In the genomic region with DNA sequence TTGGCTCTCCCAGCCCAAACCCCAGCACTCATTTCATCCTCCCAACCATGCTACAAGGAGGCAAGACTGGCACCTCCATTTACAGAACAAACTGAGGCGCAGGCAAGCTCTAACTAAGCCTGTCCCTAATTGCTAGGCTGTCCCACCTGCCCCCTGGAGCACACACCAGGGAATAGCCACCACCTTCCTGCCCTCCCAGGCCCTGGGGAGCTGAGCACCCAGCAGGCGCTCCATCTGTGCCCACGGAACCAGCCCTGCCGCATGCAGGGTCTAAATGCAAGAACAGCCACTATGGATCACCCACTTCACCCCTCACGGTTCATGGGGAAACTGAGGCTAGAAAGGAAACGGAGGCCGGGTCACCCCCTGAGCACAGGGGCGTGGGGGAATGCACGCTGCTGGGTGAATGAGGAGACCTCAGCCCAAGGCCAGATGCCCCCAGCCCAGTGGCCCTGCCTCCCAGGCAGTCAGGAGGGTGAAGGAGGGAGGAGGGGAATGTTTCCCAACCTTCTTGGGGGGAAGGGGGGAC, we compare ENCODE assay signal across 17 cellular contexts. TPM values are rescaled to one million over a fixed set of nuclear protein-coding genes. Genes with fewer than 3 reads are reported as not detected.
A peak's percentile ranks its signal among the peaks of the same experiment; 100 is the strongest.
DNase-seq lines count a peak whose midpoint lies in the region; ATAC-seq and TF ChIP-seq lines count a peak whose summit lies in the region.
"Had no signal": no experiment of that assay in that cellular context is flagged by ENCODE, and none has a peak within 500 bp of the region (broad histone marks: within the 10 kb centered on the region; RNA-seq: fewer than 3 reads in every experiment).

No MANE protein-coding gene starts in this region.

- H3K27me3 Mint-ChIP-seq in nephron (ENCODE audit: low read depth) = peaks cover 4% of the 10 kb centered on the region
- no peaks in the 10 kb centered on the region for H3K27me3 Mint-ChIP-seq in type B pancreatic cell
- no peaks in the 10 kb centered on the region for H3K27me3 Mint-ChIP-seq in CD4-positive, alpha-beta T cell
- H3K27me3 Mint-ChIP-seq: activated CD4-positive, alpha-beta T cell treated with anti-CD3 and anti-CD28 coated beads, Interleukin-2, amount 10 ng/mL, durations not matched to agents 7 days and 5 days; CD4-positive, alpha-beta memory T cell had no signal

- TF ChIP-seq CTCF in foreskin keratinocyte (conservative IDR thresholded peaks at IDR 0.05) (peak; percentile 30), nephron (IDR thresholded peaks at IDR 0.05; ENCODE audit: unreplicated experiment in 3 of 3) (no peak), type B pancreatic cell (conservative IDR thresholded peaks at IDR 0.05) (no peak)
- no peak for TF ChIP-seq CTCF in CD4-positive, alpha-beta T cell (IDR thresholded peaks at IDR 0.05)

- H3K27ac ChIP-seq in foreskin keratinocyte = no peak overlapping the region
- H3K27ac ChIP-seq in CD4-positive, alpha-beta T cell (ENCODE audit: low read depth, low read length) = no peak overlapping the region
- H3K27ac ChIP-seq: 22Rv1, ovary had no signal

- no peak overlapping the region for H3K4me3 Mint-ChIP-seq in nephron
- no peak overlapping the region for H3K4me3 Mint-ChIP-seq in type B pancreatic cell
- H3K4me3 Mint-ChIP-seq in CD4-positive, alpha-beta T cell = no peak overlapping the region
- H3K4me3 Mint-ChIP-seq: activated CD4-positive, alpha-beta T cell treated with anti-CD3 and anti-CD28 coated beads, Interleukin-2, amount 10 ng/mL, durations not matched to agents 7 days and 5 days; CD4-positive, alpha-beta memory T cell; mesothelial cell of epicardium had no signal

- CTCF ChIA-PET in CD4-positive, alpha-beta T cell (lab: Charles Lee) = interaction anchor here (0.6 kb wide), 1 partner anchor 15 kb away, joined by 3 read pairs; no protein-coding TSS in a partner anchor

- H3K9me3 Mint-ChIP-seq in nephron = no peaks in the 10 kb centered on the region
- H3K9me3 Mint-ChIP-seq in type B pancreatic cell = no peaks in the 10 kb centered on the region
- no peaks in the 10 kb centered on the region for H3K9me3 Mint-ChIP-seq in CD4-positive, alpha-beta T cell
- H3K9me3 Mint-ChIP-seq: activated CD4-positive, alpha-beta T cell treated with anti-CD3 and anti-CD28 coated beads, Interleukin-2, amount 10 ng/mL, durations not matched to agents 7 days and 5 days; CD4-positive, alpha-beta memory T cell; mesothelial cell of epicardium had no signal

- intact Hi-C loops in CD4-positive, alpha-beta T cell (cut with DNase I, micrococcal nuclease) = no loop called here

- POLR2A ChIA-PET in CD4-positive, alpha-beta T cell (lab: Charles Lee) = no interaction called here

- H3K36me3 Mint-ChIP-seq in nephron (ENCODE audit: low read depth) (peaks cover 25% of the 10 kb centered on the region), type B pancreatic cell (peaks cover 11% of the 10 kb centered on the region)
- H3K36me3 Mint-ChIP-seq in CD4-positive, alpha-beta T cell (ENCODE audit: low read depth) = no peaks in the 10 kb centered on the region
- H3K36me3 Mint-ChIP-seq: CD4-positive, alpha-beta memory T cell had no signal

- H3K4me1 ChIP-seq in foreskin keratinocyte = no peaks in the 10 kb centered on the region

- H3K27me3 ChIP-seq in foreskin keratinocyte = no peaks in the 10 kb centered on the region
- H3K27me3 ChIP-seq in CD4-positive, alpha-beta T cell (ENCODE audit: control insufficient read depth, insufficient read depth, low read length) = no peaks in the 10 kb centered on the region
- H3K27me3 ChIP-seq: ovary, upper lobe of right lung had no signal

- H3K9me3 ChIP-seq in CD4-positive, alpha-beta T cell (ENCODE audit: control insufficient read depth, low read length) = no peaks in the 10 kb centered on the region
- H3K9me3 ChIP-seq: ovary, upper lobe of right lung had no signal

- peaks cover 23% of the 10 kb centered on the region for H3K4me1 Mint-ChIP-seq in nephron
- H3K4me1 Mint-ChIP-seq in type B pancreatic cell (ENCODE audit: unreplicated experiment) = peaks cover 20% of the 10 kb centered on the region
- no peaks in the 10 kb centered on the region for H3K4me1 Mint-ChIP-seq in CD4-positive, alpha-beta T cell (ENCODE audit: low read depth)

- peak; percentile 12 for ATAC-seq in foreskin keratinocyte
- ATAC-seq in CD4-positive, alpha-beta T cell (ENCODE audit: poor library complexity) = no peak

- DNase-seq in DMS53 (lab: John Stamatoyannopoulos, UW) (peak; percentile 27), DMS53 treated with DMSO at 0.1 percent for 48 hours (lab: John Stamatoyannopoulos, UW; ENCODE audit: unreplicated experiment) (no peak), foreskin keratinocyte (no peak), type B pancreatic cell (ENCODE audit: extremely low spot score, unreplicated experiment) (no peak), NCI-H2171 treated with DMSO at 0.1 percent for 48 hours (lab: John Stamatoyannopoulos, UW) (no peak)
- DNase-seq in stimulated activated naive CD4-positive, alpha-beta T cell (lab: John Stamatoyannopoulos, UW) = no peak
- DNase-seq in CD4-positive, alpha-beta T cell = no peak
- DNase-seq: activated CD4-positive, alpha-beta T cell treated with anti-CD3 and anti-CD28 coated beads, Interleukin-2, amount 10 ng/mL, durations not matched to agents 7 days and 5 days; activated T-cell treated with anti-CD3 and anti-CD28 coated beads, Interleukin-2, amount 50 U/mL, for 48 hours; CD4-positive, alpha-beta memory T cell; NCI-H82; stimulated activated CD4-positive, alpha-beta T cell treated with anti-CD3 and anti-CD28 coated beads, Interleukin-1b, Interleukin-23, amount 100 ng/mL, for 48 hours had no signal

- peak overlapping the region; percentile 42 to 96 (median 81) for H3K27ac Mint-ChIP-seq in nephron
- H3K27ac Mint-ChIP-seq in type B pancreatic cell = peak overlapping the region; percentile 95
- H3K27ac Mint-ChIP-seq in CD4-positive, alpha-beta T cell = no peak overlapping the region
- H3K27ac Mint-ChIP-seq: activated CD4-positive, alpha-beta T cell treated with anti-CD3 and anti-CD28 coated beads, Interleukin-2, amount 10 ng/mL, durations not matched to agents 7 days and 5 days; CD4-positive, alpha-beta memory T cell had no signal

RNA-seq across cellular contexts. Expression of a gene that starts 16.5 kb away (rescaled TPM):
- total RNA-seq in foreskin keratinocyte (41.4 and 42.0 TPM in 2 replicates), type B pancreatic cell (ENCODE audit: low replicate concordance) (28.1 and 49.7 TPM in 2 replicates)
- polyA plus RNA-seq in foreskin keratinocyte = 21.1 and 22.2 TPM in 2 replicates
- total RNA-seq in CD4-positive, alpha-beta T cell = under 1 TPM; 0.55 to 0.70 TPM
- polyA plus RNA-seq: CD4-positive, alpha-beta memory T cell had no signal

Comparison
In these comparisons a context has a peak if more than half of its experiments do, and no peak if none do; other contexts are left out.
1. RNA of a gene that starts 16.5 kb away (total RNA-seq): 41.4 to 42.0 TPM in foreskin keratinocyte and 28.1 to 49.7 TPM in type B pancreatic cell; 0.55 to 0.70 TPM in CD4-positive, alpha-beta T cell; every median in the first group is over 10 times any median in the second.